12 cellular contexts compared by ENCODE assay signal in genomic region chr20:61487346-61488022, GRCh38.
"Had no signal": no experiment of that assay in that cellular context is flagged by ENCODE, and none has a peak within 500 bp of the region (broad histone marks: within the 10 kb centered on the region; RNA-seq: fewer than 3 reads in every experiment).

No MANE protein-coding gene starts in this region.

- H3K4me3 ChIP-seq: pancreas, SJCRH30, thyroid gland had no signal

- H3K9me3 ChIP-seq: pancreas, SJCRH30, thyroid gland had no signal

- ATAC-seq: pancreas; stimulated activated memory B cell treated with anti-CD40 and anti-IgM and Interleukin-4, amounts not matched to agents 10 μg/mL and 1 μg/mL and 100 μg/mL, for 72 hours; WTC11 had no signal

- H3K27ac ChIP-seq: pancreas, SJCRH30, thyroid gland had no signal

- H3K4me1 ChIP-seq: pancreas, SJCRH30, thyroid gland had no signal

- H3K36me3 ChIP-seq: pancreas, SJCRH30, thyroid gland had no signal

- H3K27me3 ChIP-seq: pancreas, thyroid gland had no signal

- DNase-seq: activated CD4-positive, alpha-beta T cell treated with anti-CD3 and anti-CD28 coated beads, Interleukin-2, amount 10 ng/mL, durations not matched to agents 24 days and 14 days; activated naive CD4-positive, alpha-beta T cell; activated naive CD8-positive, alpha-beta T cell treated with anti-CD3 and anti-CD28 coated beads, Interleukin-2, amount 10 ng/mL, durations not matched to agents 7 days and 5 days; effector memory CD4-positive, alpha-beta T cell; naive B cell; pancreas; SJCRH30; stimulated activated CD4-positive, alpha-beta T cell treated with anti-CD3 and anti-CD28 coated beads, Interleukin-2, amount 100 ng/mL, for 48 hours; T-helper 2 cell; thyroid gland had no signal
